Comparison of ENCODE assay signal across 12 cellular contexts in the genomic region with DNA sequence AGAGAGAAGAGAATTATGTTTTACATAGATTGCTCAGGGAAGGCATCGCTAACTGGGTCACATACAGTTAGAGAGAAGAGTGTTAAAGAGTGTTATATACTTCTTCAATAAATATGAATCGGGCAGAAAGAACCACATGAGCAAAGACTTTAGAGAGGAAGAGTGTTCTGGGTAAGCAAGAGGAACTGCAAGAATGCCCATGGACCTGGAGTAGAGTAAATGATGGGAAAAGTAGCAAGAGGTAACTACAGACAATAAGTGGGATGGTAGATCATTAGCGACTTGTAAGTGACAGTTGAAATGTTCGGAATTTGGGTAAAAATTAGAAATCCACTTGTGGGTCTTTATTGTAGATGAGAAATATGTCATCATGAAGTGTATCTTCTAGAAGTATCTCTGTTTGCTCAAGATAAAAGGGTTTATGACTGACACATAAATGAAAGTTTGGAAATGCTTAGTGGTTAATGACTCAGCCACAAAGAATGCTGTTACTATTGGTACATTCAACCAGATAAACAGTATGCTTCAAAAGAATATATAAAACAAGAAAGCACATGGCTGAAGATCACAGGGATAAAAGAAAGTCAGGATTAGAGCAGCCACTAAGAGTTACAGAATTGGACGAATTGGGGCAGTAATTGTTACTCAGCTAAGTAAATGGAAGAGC.
DNase-seq lines count a peak whose midpoint lies in the region; ATAC-seq and TF ChIP-seq lines count a peak whose summit lies in the region.
"Had no signal": no experiment of that assay in that cellular context is flagged by ENCODE, and none has a peak within 500 bp of the region (broad histone marks: within the 10 kb centered on the region; RNA-seq: fewer than 3 reads in every experiment).

No MANE protein-coding gene starts in this region.

- peaks cover 14% of the 10 kb centered on the region for H3K4me1 Mint-ChIP-seq in activated T-cell treated with anti-CD3 and anti-CD28 coated beads, Interleukin-2, amount 50 U/mL, for 72 hours (ENCODE audit: low read depth)
- H3K4me1 Mint-ChIP-seq: nephron had no signal

- H2AFZ ChIP-seq in OCI-LY7 (ENCODE audit: low read length): no peak overlapping the region

- H4K20me1 ChIP-seq in OCI-LY7 (ENCODE audit: insufficient read depth, low read length): no peaks in the 10 kb centered on the region

- H3K9me2 ChIP-seq in OCI-LY7 (ENCODE audit: insufficient read depth, low read length): no peaks in the 10 kb centered on the region

- peaks cover 11% of the 10 kb centered on the region for H3K27me3 Mint-ChIP-seq in activated T-cell treated with anti-CD3 and anti-CD28 coated beads, Interleukin-2, amount 50 U/mL, for 72 hours (ENCODE audit: low read depth)

- H3K27ac ChIP-seq in OCI-LY7 (ENCODE audit: low read depth, low read length, poor library complexity, severe bottlenecking): no peak overlapping the region

- no peak for TF ChIP-seq CTCF in OCI-LY7 (conservative IDR thresholded peaks at IDR 0.05; ENCODE audit: low read length)

- H3K79me2 ChIP-seq in OCI-LY7 (ENCODE audit: insufficient read depth, low read depth, low read length): no peaks in the 10 kb centered on the region

- no TSS peak for BruUV-seq in OCI-LY7 (replicated peaks; lab: Mats Ljungman, UMichigan)

- POLR2A ChIA-PET in OCI-LY7 (lab: Charles Lee): no interaction called here

- intact Hi-C loops in OCI-LY7 (cut with micrococcal nuclease; ENCODE audit: unreplicated experiment): no loop called here

- peaks cover 3 to 5% of the 10 kb centered on the region in 2 donors for H3K36me3 Mint-ChIP-seq in activated T-cell treated with anti-CD3 and anti-CD28 coated beads, Interleukin-2, amount 50 U/mL, for 72 hours (ENCODE audit: insufficient read depth in 2 of 2)

- H3K4me3 Mint-ChIP-seq in activated T-cell treated with anti-CD3 and anti-CD28 coated beads, Interleukin-2, amount 50 U/mL, for 72 hours: no peak overlapping the region
- H3K4me3 Mint-ChIP-seq: nephron had no signal

- no peak overlapping the region for H3K4me2 ChIP-seq in OCI-LY7 (ENCODE audit: low read length)

- H3K27ac Mint-ChIP-seq in activated T-cell treated with anti-CD3 and anti-CD28 coated beads, Interleukin-2, amount 50 U/mL, for 72 hours: peak overlapping the region; percentile 72
- H3K27ac Mint-ChIP-seq: nephron had no signal

- CTCF ChIA-PET in OCI-LY7 (lab: Charles Lee; ENCODE audit: unreplicated experiment): no interaction called here

- no peaks in the 10 kb centered on the region for H3K36me3 ChIP-seq in OCI-LY7 (ENCODE audit: insufficient read depth, low read length)

- peak; percentile 86 to 88 for ATAC-seq in activated T-cell treated with anti-CD3 and anti-CD28 coated beads, Interleukin-2, amount 50 U/mL, for 72 hours (replicated peaks in 1 of 2)
- ATAC-seq in stimulated activated naive CD8-positive, alpha-beta T cell treated with anti-CD3 and anti-CD28 coated beads, Interleukin-15, Interleukin-2, amounts not matched to agents 100 U/mL and 50 U/mL, for 24 hours: peak; percentile 66
- no peak for ATAC-seq in GM19452 (IDR thresholded peaks at IDR 0.05; ENCODE audit: unreplicated experiment)
- no peak for ATAC-seq in GM18907 (IDR thresholded peaks at IDR 0.05; ENCODE audit: unreplicated experiment)
- ATAC-seq: K562 had no signal

- no peaks in the 10 kb centered on the region for H3K9me3 ChIP-seq in OCI-LY7 (ENCODE audit: low read length)

- H3K4me1 ChIP-seq in OCI-LY7 (ENCODE audit: insufficient read depth, low read length, poor library complexity, severe bottlenecking): no peaks in the 10 kb centered on the region

- DNase-seq in activated T-cell treated with anti-CD3 and anti-CD28 coated beads, Interleukin-2, amount 50 U/mL, for 72 hours: no peak
- DNase-seq in activated T-cell treated with anti-CD3 and anti-CD28 coated beads, Interleukin-2, amount 50 U/mL, for 48 hours: no peak
- DNase-seq in RPMI7951 (ENCODE audit: low read depth) (peak; percentile 55), fibroblast of gingiva (ENCODE audit: low read depth) (peak; percentile 81), OCI-LY7 (ENCODE audit: low spot score) (no peak)
- no peak for DNase-seq in stimulated activated naive CD8-positive, alpha-beta T cell treated with anti-CD3 and anti-CD28 coated beads, Interleukin-15, Interleukin-2, amounts not matched to agents 100 U/mL and 50 U/mL, for 24 hours
- DNase-seq: CD8-positive, alpha-beta memory T cell; stimulated activated naive CD4-positive, alpha-beta T cell treated with Interleukin-2 at 50 U/mL for 16 hours had no signal

- H3K4me3 ChIP-seq in OCI-LY7 (ENCODE audit: low read depth, low read length, poor library complexity, severe bottlenecking): no peak overlapping the region
- H3K4me3 ChIP-seq: K562 had no signal

- peaks cover 1 to 5% of the 10 kb centered on the region in 2 donors for H3K9me3 Mint-ChIP-seq in activated T-cell treated with anti-CD3 and anti-CD28 coated beads, Interleukin-2, amount 50 U/mL, for 72 hours

Comparison
In these comparisons a context has a peak if more than half of its experiments do, and no peak if none do; other contexts are left out.
1. ATAC-seq: peak in activated T-cell treated with anti-CD3 and anti-CD28 coated beads, Interleukin-2, amount 50 U/mL, for 72 hours (2 of 2) and stimulated activated naive CD8-positive, alpha-beta T cell treated with anti-CD3 and anti-CD28 coated beads, Interleukin-15, Interleukin-2, amounts not matched to agents 100 U/mL and 50 U/mL, for 24 hours (single experiment); none in GM19452 (single experiment) and GM18907 (single experiment).
2. DNase-seq: peak in RPMI7951 (single experiment) and fibroblast of gingiva (single experiment); none in activated T-cell treated with anti-CD3 and anti-CD28 coated beads, Interleukin-2, amount 50 U/mL, for 72 hours (0 of 2), activated T-cell treated with anti-CD3 and anti-CD28 coated beads, Interleukin-2, amount 50 U/mL, for 48 hours (0 of 2), stimulated activated naive CD8-positive, alpha-beta T cell treated with anti-CD3 and anti-CD28 coated beads, Interleukin-15, Interleukin-2, amounts not matched to agents 100 U/mL and 50 U/mL, for 24 hours (single experiment) and OCI-LY7 (single experiment).